25 cellular contexts compared by ENCODE assay signal in the genomic region with DNA sequence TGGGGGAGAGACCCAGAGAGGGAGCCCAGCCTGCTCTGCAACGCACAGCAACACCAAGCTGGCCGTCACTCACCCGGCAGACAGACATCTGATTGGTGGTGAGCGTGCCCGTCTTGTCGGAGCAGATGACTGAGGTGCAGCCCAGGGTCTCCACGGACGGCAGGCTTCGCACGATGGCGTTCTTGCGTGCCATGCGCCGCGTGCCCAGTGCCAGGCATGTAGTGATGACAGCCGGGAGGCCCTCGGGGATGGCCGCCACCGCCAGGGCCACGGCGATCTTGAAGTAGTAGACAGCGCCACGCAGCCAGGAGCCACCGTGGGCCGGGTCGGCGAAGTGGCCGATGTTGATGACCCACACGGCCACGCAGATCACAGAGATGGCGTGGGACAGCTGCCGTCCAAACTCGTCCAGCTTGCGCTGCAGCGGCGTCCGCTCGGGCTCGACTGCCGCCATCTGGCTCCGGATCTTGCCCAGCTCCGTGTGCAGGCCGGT. TPM values are rescaled to one million over a fixed set of nuclear protein-coding genes. Genes with fewer than 3 reads are reported as not detected.
DNase-seq lines count a peak whose midpoint lies in the region; ATAC-seq, FAIRE-seq and TF ChIP-seq lines count a peak whose summit lies in the region.
"Had no signal": no experiment of that assay in that cellular context is flagged by ENCODE, and none has a peak within 500 bp of the region (broad histone marks: within the 10 kb centered on the region; RNA-seq: fewer than 3 reads in every experiment).

No MANE protein-coding gene starts in this region.

- H3K23ac ChIP-seq in H1 (ENCODE audit: insufficient read length) (no peak overlapping the region), neuronal stem cell (ENCODE audit: low read depth, low read length, poor library complexity) (peak overlapping the region; percentile 37)

- H3K36me3 ChIP-seq in HepG2 (replicated peaks in 1 of 2; ENCODE audit: control insufficient read depth in 1 of 2, insufficient read depth in 2 of 2, low read length in 2 of 2) (no peaks in the 10 kb centered on the region), right lobe of liver (no peaks in the 10 kb centered on the region), H1 (ENCODE audit: control insufficient read depth in 2 of 4, insufficient read depth in 4 of 4, low read length in 3 of 4) (no peaks in the 10 kb centered on the region), neuronal stem cell (replicated peaks in 1 of 2; ENCODE audit: control insufficient read depth in 2 of 2, insufficient read depth in 2 of 2, low read length in 2 of 2) (no peaks in the 10 kb centered on the region), uterus (no peaks in the 10 kb centered on the region)
- H3K36me3 ChIP-seq: BE2C had no signal

- POLR2A ChIA-PET in HepG2 (lab: Yijun Ruan, JAX), result no interaction called here
- POLR2A ChIA-PET in H1 (lab: Charles Lee; ENCODE audit: partially characterized antibody), result interaction anchor here (0.9 to 1.4 kb wide), 3 partner anchors 9 to 27 kb away, joined by 3 to 5 read pairs (median 4); no protein-coding TSS in a partner anchor

- ATAC-seq in HepG2 (no peak), right lobe of liver (no peak)
- ATAC-seq: GM12878, HCT116 had no signal

- no peak overlapping the region for H3K56ac ChIP-seq in H1 (replicated peaks; ENCODE audit: insufficient read length, low read depth, low read length)

- CTCF ChIA-PET in HepG2 (lab: Yijun Ruan, JAX; ENCODE audit: low intra/inter-chr PET ratio, low total read pairs), result no interaction called here
- CTCF ChIA-PET in H1 (lab: Charles Lee; ENCODE audit: partially characterized antibody), result interaction anchor here (0.6 to 3.4 kb wide), 11 partner anchors 11 to 209 kb away, joined by 3 to 19 read pairs (median 6); partner anchors contain the start of gene ATP2A3

- H2BK5ac ChIP-seq in H1 (ENCODE audit: low read depth, low read length) (no peak overlapping the region), neuronal stem cell (ENCODE audit: low read length) (no peak overlapping the region)

- TF ChIP-seq POLR2A in HepG2 (IDR thresholded peaks at IDR 0.05; ENCODE audit: insufficient read depth in 1 of 2, low read depth in 2 of 2, low read length in 2 of 2) (no peak), right lobe of liver (IDR thresholded peaks at IDR 0.05) (no peak), H1 (IDR thresholded peaks at IDR 0.05; ENCODE audit: control extremely low read depth in 1 of 2, low read depth in 2 of 2, low read length in 2 of 2) (no peak), uterus (IDR thresholded peaks at IDR 0.05) (no peak)

- no peaks in the 10 kb centered on the region; the same call in 1 of the 2 replicates for H3K79me1 ChIP-seq in H1 (ENCODE audit: low read depth, low read length)
- H3K79me1 ChIP-seq in neuronal stem cell (ENCODE audit: low read depth, low read length), result no peaks in the 10 kb centered on the region

- no peak for FAIRE-seq in HepG2 (lab: Jason Lieb, UNC)
- FAIRE-seq in H1 (lab: Jason Lieb, UNC), result no peak
- FAIRE-seq: A549, D721Med, GM12878, GM19239 had no signal

- H4K5ac ChIP-seq in H1 (ENCODE audit: insufficient read length, low read depth, low read length), result no peak overlapping the region

- H2AK5ac ChIP-seq in H1 (ENCODE audit: low read depth, low read length) (no peak overlapping the region), neuronal stem cell (ENCODE audit: low read depth, low read length) (peak overlapping the region; percentile 81)

- H4K8ac ChIP-seq in H1 (ENCODE audit: extremely low read depth, insufficient read depth, low read length) (no peak overlapping the region), neuronal stem cell (ENCODE audit: low read depth, low read length) (no peak overlapping the region)

- TF ChIP-seq CTCF in HepG2 (CRISPR knock-in tag; IDR thresholded peaks at IDR 0.05), result no peak
- TF ChIP-seq CTCF in right lobe of liver (IDR thresholded peaks at IDR 0.05), result no peak
- TF ChIP-seq CTCF in H1 (IDR thresholded peaks at IDR 0.05; ENCODE audit: control extremely low read depth in 1 of 3, insufficient read depth in 1 of 3, low read depth in 1 of 3, low read length in 3 of 3), result no peak
- TF ChIP-seq CTCF in uterus (IDR thresholded peaks at IDR 0.05), result no peak

- no peak overlapping the region for H2BK20ac ChIP-seq in H1 (ENCODE audit: low read length)

- H2BK12ac ChIP-seq in H1 (ENCODE audit: low read depth, low read length) (peak overlapping the region; percentile 27; the same call in 1 of the 2 replicates), neuronal stem cell (ENCODE audit: low read length) (peak overlapping the region; percentile 75)

- H3K27me3 ChIP-seq in HepG2 (ENCODE audit: control insufficient read depth in 1 of 2, insufficient read depth in 2 of 2, low read length in 2 of 2), result peaks cover 3 to 25% of the 10 kb centered on the region in 2 experiments; a peak in 3 of 5 replicates
- H3K27me3 ChIP-seq in right lobe of liver, result no peaks in the 10 kb centered on the region
- peaks cover 0 to 5% (median 3%) of the 10 kb centered on the region in 4 experiments; a peak in 3 of 7 replicates for H3K27me3 ChIP-seq in H1 (replicated peaks in 1 of 4; ENCODE audit: control insufficient read depth in 3 of 4, extremely low read depth in 1 of 4, insufficient read depth in 3 of 4, low read length in 3 of 4)
- H3K27me3 ChIP-seq in neuronal stem cell (ENCODE audit: control insufficient read depth in 3 of 3, insufficient read depth in 3 of 3, low read depth in 1 of 3, low read length in 3 of 3), result peaks cover 0 to 31% (median 5%) of the 10 kb centered on the region in 3 experiments
- no peaks in the 10 kb centered on the region for H3K27me3 ChIP-seq in uterus
- H3K27me3 ChIP-seq: BE2C; BLaER1 treated with 17β-estradiol and CSF1 and Interleukin-3, amounts not matched to agents 10 nM and 100 nM had no signal

- no peak overlapping the region for H3K4ac ChIP-seq in H1 (replicated peaks; ENCODE audit: insufficient read length, low read depth, low read length)
- H3K4ac ChIP-seq in neuronal stem cell (ENCODE audit: low read length), result no peak overlapping the region

- H3K27ac ChIP-seq in HepG2 (ENCODE audit: extremely low read length, insufficient read depth, low read length) (no peak overlapping the region), right lobe of liver (no peak overlapping the region), H1 (ENCODE audit: low read depth, low read length) (no peak overlapping the region), neuronal stem cell (replicated peaks; ENCODE audit: low read length) (no peak overlapping the region), uterus (no peak overlapping the region)
- H3K27ac ChIP-seq: A549; BLaER1 treated with 17β-estradiol and CSF1 and Interleukin-3, amounts not matched to agents 10 nM and 100 nM; GM23248 had no signal

- intact Hi-C loops in HepG2 (cut with micrococcal nuclease; ENCODE audit: unreplicated experiment) (no loop called here), right lobe of liver (cut with DNase I) (no loop called here), uterus (cut with DNase I; ENCODE audit: low total_unique reads) (no loop called here)

- peaks cover 15% of the 10 kb centered on the region; the same call in 1 of the 2 replicates for H3K4me1 ChIP-seq in HepG2 (ENCODE audit: insufficient read depth, low read length)
- H3K4me1 ChIP-seq in right lobe of liver, result peaks cover 0 to 3% (median 0%) of the 10 kb centered on the region in 4 donors
- peaks cover 0 to 8% (median 1%) of the 10 kb centered on the region in 4 experiments; a peak in 2 of 7 replicates for H3K4me1 ChIP-seq in H1 (replicated peaks in 1 of 4; ENCODE audit: control insufficient read depth in 3 of 4, insufficient read depth in 4 of 4, low read length in 3 of 4)
- peaks cover 0 to 10% of the 10 kb centered on the region in 2 donors for H3K4me1 ChIP-seq in neuronal stem cell (ENCODE audit: control insufficient read depth in 2 of 2, insufficient read depth in 1 of 2, low read depth in 1 of 2, low read length in 2 of 2)
- no peaks in the 10 kb centered on the region for H3K4me1 ChIP-seq in uterus
- H3K4me1 ChIP-seq: A549, BE2C had no signal

- H2AFZ ChIP-seq in HepG2 (ENCODE audit: low read length) (no peak overlapping the region), H1 (ENCODE audit: low read length) (no peak overlapping the region), neuronal stem cell (ENCODE audit: low read length) (no peak overlapping the region)
- H2AFZ ChIP-seq: GM23248 had no signal

- H4K20me1 ChIP-seq in HepG2 (ENCODE audit: insufficient read depth, low read length) (no peaks in the 10 kb centered on the region), H1 (replicated peaks in 1 of 2; ENCODE audit: control insufficient read depth in 1 of 2, insufficient read depth in 2 of 2, low read length in 2 of 2) (no peaks in the 10 kb centered on the region)

- H3K14ac ChIP-seq in H1 (ENCODE audit: insufficient read length) (no peak overlapping the region), neuronal stem cell (ENCODE audit: low read length) (no peak overlapping the region)

- H3K4me2 ChIP-seq in HepG2 (ENCODE audit: low read depth, low read length) (no peak overlapping the region), H1 (ENCODE audit: insufficient read depth in 1 of 2, low read depth in 2 of 2, low read length in 2 of 2) (no peak overlapping the region), neuronal stem cell (ENCODE audit: insufficient read depth, low read length, poor library complexity, severe bottlenecking) (no peak overlapping the region)
- H3K4me2 ChIP-seq: A549; BLaER1 treated with 17β-estradiol and CSF1 and Interleukin-3, amounts not matched to agents 10 nM and 100 nM had no signal

- H3K18ac ChIP-seq in H1 (ENCODE audit: extremely low read depth, low read length) (no peak overlapping the region), neuronal stem cell (ENCODE audit: low read length) (peak overlapping the region; percentile 35)

- H3K9me3 ChIP-seq in HepG2 (ENCODE audit: low read length) (no peaks in the 10 kb centered on the region), right lobe of liver (no peaks in the 10 kb centered on the region), H1 (ENCODE audit: insufficient read depth in 2 of 2, low read depth in 1 of 2, low read length in 1 of 2) (no peaks in the 10 kb centered on the region), neuronal stem cell (replicated peaks in 1 of 2; ENCODE audit: control insufficient read depth in 2 of 2, insufficient read depth in 1 of 2, low read depth in 1 of 2, low read length in 2 of 2) (no peaks in the 10 kb centered on the region), uterus (no peaks in the 10 kb centered on the region)
- H3K9me3 ChIP-seq: A549, BE2C had no signal

- H2BK120ac ChIP-seq in H1 (replicated peaks; ENCODE audit: low read depth, low read length) (no peak overlapping the region), neuronal stem cell (ENCODE audit: low read depth, low read length) (no peak overlapping the region)

- no peak for DNase-seq in HepG2 (ENCODE audit: low spot score)
- no peak for DNase-seq in right lobe of liver
- DNase-seq in H1 (ENCODE audit: low read depth in 1 of 2, low spot score in 2 of 2), result no peak
- DNase-seq in neuronal stem cell (ENCODE audit: low spot score), result no peak
- DNase-seq in uterus, result no peak
- no peak for DNase-seq in NCI-H1417 (lab: John Stamatoyannopoulos, UW)
- no peak for DNase-seq in putamen (ENCODE audit: low spot score)
- DNase-seq: 8988T; ACHN; AML-193; BE2C; CD4-positive, alpha-beta T cell; CD8-positive, alpha-beta memory T cell; DMS79; EL; GDM1; GM23248; H9 had no signal

- TF ChIP-seq EP300 in HepG2 (IDR thresholded peaks at IDR 0.05; ENCODE audit: low read depth in 2 of 2, low read length in 2 of 2) (no peak), HepG2 (CRISPR knock-in tag; IDR thresholded peaks at IDR 0.05; ENCODE audit: borderline replicate concordance) (no peak), H1 (IDR thresholded peaks at IDR 0.05; ENCODE audit: borderline replicate concordance in 1 of 2, low read depth in 2 of 2, low read length in 2 of 2) (no peak)

- H4K91ac ChIP-seq in H1 (replicated peaks; ENCODE audit: insufficient read length, low read length) (no peak overlapping the region), neuronal stem cell (ENCODE audit: low read depth, low read length, poor library complexity) (peak overlapping the region; percentile 65)

- no peak overlapping the region for H2BK15ac ChIP-seq in H1 (ENCODE audit: low read length)
- H2BK15ac ChIP-seq in neuronal stem cell (ENCODE audit: low read length), result no peak overlapping the region

- H3K23me2 ChIP-seq in H1 (ENCODE audit: low read depth, low read length), result peaks cover 6% of the 10 kb centered on the region; the same call in 1 of the 2 replicates

- H3K79me2 ChIP-seq in HepG2 (ENCODE audit: insufficient read depth, low read length) (no peaks in the 10 kb centered on the region), H1 (ENCODE audit: control insufficient read depth in 1 of 2, insufficient read depth in 2 of 2, low read length in 2 of 2) (no peaks in the 10 kb centered on the region)

- WGBS in HepG2 (ENCODE audit: low lambda C conversion rate), result 84% methylated on average over 15 of the region's 43 CpGs
- 95% methylated on average over 4 of the region's 43 CpGs for WGBS in right lobe of liver (ENCODE audit: insufficient coverage, low coverage, low lambda C conversion rate, missing lambda C conversion rate)
- 95% methylated on average over 43 of the region's 43 CpGs; no CpG with 5 or more reads in 1 of the 2 experiments for WGBS in H1 (ENCODE audit: extremely low coverage in 1 of 2, insufficient coverage in 1 of 2, insufficient read length in 1 of 2, insufficient replicate concordance in 2 of 2, low coverage in 1 of 2, low lambda C conversion rate in 2 of 2, missing lambda C conversion rate in 1 of 2), 2 experiments
- WGBS in neuronal stem cell (ENCODE audit: extremely low coverage in 2 of 2, insufficient read length in 2 of 2, insufficient replicate concordance in 1 of 2), 2 donors, result no CpG with 5 or more reads among the region's 43 CpGs

- TF ChIP-seq RAD21 in HepG2 (CRISPR knock-in tag; IDR thresholded peaks at IDR 0.05), result no peak
- TF ChIP-seq RAD21 in H1 (IDR thresholded peaks at IDR 0.05 in 1 of 2, conservative IDR thresholded peaks at IDR 0.05 in 1 of 2; ENCODE audit: low read depth in 2 of 2, low read length in 2 of 2), result no peak

- no TSS peak for BruUV-seq in HepG2 (replicated peaks; lab: Mats Ljungman, UMichigan)

- in situ Hi-C loops in HepG2 (cut with HindIII; ENCODE audit: extremely low pct_ligation_motif_present, low pct_unique_long_range_greater_than_20kb), result no loop called here

- H3K4me3 ChIP-seq in HepG2 (replicated peaks in 1 of 3; ENCODE audit: insufficient read depth in 1 of 3, low read depth in 2 of 3, low read length in 3 of 3), result no peak overlapping the region
- no peak overlapping the region for H3K4me3 ChIP-seq in right lobe of liver
- no peak overlapping the region for H3K4me3 ChIP-seq in H1 (ENCODE audit: extremely low read depth in 1 of 4, insufficient read depth in 2 of 4, low read depth in 3 of 4, low read length in 4 of 4)
- no peak overlapping the region for H3K4me3 ChIP-seq in neuronal stem cell (ENCODE audit: low read length in 2 of 2)
- no peak overlapping the region for H3K4me3 ChIP-seq in uterus
- H3K4me3 ChIP-seq: A549; BLaER1 treated with 17β-estradiol and CSF1 and Interleukin-3, amounts not matched to agents 10 nM and 100 nM; GM12878; GM23248 had no signal

- H3K9ac ChIP-seq in HepG2 (ENCODE audit: insufficient read depth, low read depth, low read length), result no peak overlapping the region
- no peak overlapping the region for H3K9ac ChIP-seq in H1 (replicated peaks in 1 of 4; ENCODE audit: extremely low read depth in 1 of 4, low read depth in 3 of 4, low read length in 3 of 4)
- no peak overlapping the region for H3K9ac ChIP-seq in neuronal stem cell (ENCODE audit: low read depth, low read length, poor library complexity)
- H3K9ac ChIP-seq: BLaER1 treated with 17β-estradiol and CSF1 and Interleukin-3, amounts not matched to agents 10 nM and 100 nM; GM23248 had no signal

RNA-seq across cellular contexts. Expression of gene ATP2A3, which starts 16.9 kb away (rescaled TPM):
- total RNA-seq in HepG2 (2016; rRNA removed; fragmentation: Illumina TruSeq; extraction: Trizol) (not detected in 2 replicates), right lobe of liver (1 to 10 TPM; 1.5 to 4.3 (median 2.3) TPM), uterus (10 to 100 TPM in 3 of 4 donors, 1 to 10 TPM in 1; 5.7 to 33.6 (median 17.5) TPM)
- not detected in 2 replicates for total RNA-seq in HepG2 (2016; cell fraction: cytosol; rRNA removed; fragmentation: Illumina TruSeq; extraction: Trizol; ENCODE audit: low read depth)
- total RNA-seq in HepG2 (2016; cell fraction: insoluble cytoplasmic fraction; rRNA removed; fragmentation: Illumina TruSeq; extraction: Trizol), result not detected in 2 replicates
- total RNA-seq in HepG2 (2016; cell fraction: membrane; rRNA removed; fragmentation: Illumina TruSeq; extraction: Trizol), result not detected in 2 replicates
- not detected in 2 replicates for total RNA-seq in HepG2 (2016; cell fraction: nucleus; rRNA removed; fragmentation: Illumina TruSeq; extraction: Trizol)
- polyA plus RNA-seq in HepG2 (2011; rRNA removed) (0.07 and 0.10 TPM in 2 replicates), H1 (2011; rRNA removed) (18.4 and 28.7 TPM in 2 replicates)
- polyA plus RNA-seq in HepG2 (2011; cell fraction: cytosol; rRNA removed), result 0.03 and 0.14 TPM in 2 replicates
- 0.16 and 0.40 TPM in 2 replicates for polyA plus RNA-seq in HepG2 (2011; cell fraction: nucleus; rRNA removed)
- polyA plus RNA-seq in HepG2 (2012), result 0.15 and 0.25 TPM in 2 replicates
- polyA plus RNA-seq in HepG2 (2016; cell fraction: cytosol; fragmentation: Illumina TruSeq; extraction: Trizol; ENCODE audit: low read depth), result not detected in 2 replicates
- polyA plus RNA-seq in HepG2 (2016; cell fraction: insoluble cytoplasmic fraction; fragmentation: Illumina TruSeq; extraction: Trizol; ENCODE audit: low read depth), result not detected in 2 replicates
- not detected in 2 replicates for polyA plus RNA-seq in HepG2 (2016; cell fraction: membrane; fragmentation: Illumina TruSeq; extraction: Trizol; ENCODE audit: low read depth)
- not detected in 2 replicates for polyA plus RNA-seq in HepG2 (2016; cell fraction: nucleus; fragmentation: Illumina TruSeq; extraction: Trizol; ENCODE audit: insufficient read depth, low read depth)
- polyA minus RNA-seq in HepG2 (2011; rRNA and poly(A)+ RNA removed; ENCODE audit: low replicate concordance), result 0.52 and 1.2 TPM in 2 replicates
- not detected in 2 replicates for polyA minus RNA-seq in HepG2 (2011; cell fraction: cytosol; rRNA and poly(A)+ RNA removed)
- 0.13 TPM in 1 of 2 replicates, not detected in the other for polyA minus RNA-seq in HepG2 (2011; cell fraction: nucleus; rRNA and poly(A)+ RNA removed)
- 32.0 and 32.5 TPM in 2 replicates for total RNA-seq in H1 (2021; fragmentation: NEBNext Ultra II Directional; extraction: Animal tissue kit (Norgen Biotek cat#: 25700))
- polyA plus RNA-seq in H1 (2011; cell fraction: cytosol; rRNA removed), result 17.3 TPM
- polyA plus RNA-seq in H1 (2011; cell fraction: nucleus; rRNA removed), result 53.0 TPM
- 15.4 to 27.6 TPM (median 23.1 TPM) in 4 replicates for polyA plus RNA-seq in H1 (2012, experiment 1 of 2)
- polyA plus RNA-seq in H1 (2012, experiment 2 of 2), result 16.2 TPM
- polyA plus RNA-seq in H1 (2013, experiment 1 of 2), result 40.2 TPM
- polyA plus RNA-seq in H1 (2013, experiment 2 of 2), result 37.1 TPM
- 12.7 and 14.2 TPM in 2 replicates for polyA minus RNA-seq in H1 (2011; rRNA and poly(A)+ RNA removed)
- polyA minus RNA-seq in H1 (2011; cell fraction: cytosol; rRNA and poly(A)+ RNA removed), result 13.9 TPM
- polyA minus RNA-seq in H1 (2011; cell fraction: nucleus; rRNA and poly(A)+ RNA removed), result 22.1 TPM
- 1.7 TPM for polyA plus RNA-seq in neuronal stem cell (2013, experiment 1 of 2)
- 2.6 TPM for polyA plus RNA-seq in neuronal stem cell (2013, experiment 2 of 2)

RNA-seq across cellular contexts. Expression of gene P2RX1, which starts 31.1 kb away (rescaled TPM):
- total RNA-seq in HepG2 (2016; rRNA removed; fragmentation: Illumina TruSeq; extraction: Trizol), result 0.04 TPM in 1 of 2 replicates, not detected in the other
- not detected in 2 replicates for total RNA-seq in HepG2 (2016; cell fraction: cytosol; rRNA removed; fragmentation: Illumina TruSeq; extraction: Trizol; ENCODE audit: low read depth)
- total RNA-seq in HepG2 (2016; cell fraction: insoluble cytoplasmic fraction; rRNA removed; fragmentation: Illumina TruSeq; extraction: Trizol), result 0.04 TPM in 1 of 2 replicates, not detected in the other
- not detected in 2 replicates for total RNA-seq in HepG2 (2016; cell fraction: membrane; rRNA removed; fragmentation: Illumina TruSeq; extraction: Trizol)
- 0.12 TPM in 1 of 2 replicates, not detected in the other for total RNA-seq in HepG2 (2016; cell fraction: nucleus; rRNA removed; fragmentation: Illumina TruSeq; extraction: Trizol)
- 0.50 and 0.84 TPM in 2 replicates for polyA plus RNA-seq in HepG2 (2011; rRNA removed)
- polyA plus RNA-seq in HepG2 (2011; cell fraction: cytosol; rRNA removed), result 0.12 and 0.33 TPM in 2 replicates
- 2.2 and 2.3 TPM in 2 replicates for polyA plus RNA-seq in HepG2 (2011; cell fraction: nucleus; rRNA removed)
- 0.20 and 0.44 TPM in 2 replicates for polyA plus RNA-seq in HepG2 (2012)
- polyA plus RNA-seq in HepG2 (2016; cell fraction: cytosol; fragmentation: Illumina TruSeq; extraction: Trizol; ENCODE audit: low read depth), result not detected in 2 replicates
- polyA plus RNA-seq in HepG2 (2016; cell fraction: insoluble cytoplasmic fraction; fragmentation: Illumina TruSeq; extraction: Trizol; ENCODE audit: low read depth), result not detected in 2 replicates
- not detected in 2 replicates for polyA plus RNA-seq in HepG2 (2016; cell fraction: membrane; fragmentation: Illumina TruSeq; extraction: Trizol; ENCODE audit: low read depth)
- 0.15 TPM in 1 of 2 replicates, not detected in the other for polyA plus RNA-seq in HepG2 (2016; cell fraction: nucleus; fragmentation: Illumina TruSeq; extraction: Trizol; ENCODE audit: insufficient read depth, low read depth)
- polyA minus RNA-seq in HepG2 (2011; rRNA and poly(A)+ RNA removed; ENCODE audit: low replicate concordance), result 0.19 and 0.34 TPM in 2 replicates
- polyA minus RNA-seq in HepG2 (2011; cell fraction: cytosol; rRNA and poly(A)+ RNA removed), result 0.18 TPM in 1 of 2 replicates, not detected in the other
- polyA minus RNA-seq in HepG2 (2011; cell fraction: nucleus; rRNA and poly(A)+ RNA removed), result 0.39 and 0.62 TPM in 2 replicates
- under 1 TPM in 5 of 6 experiments, not detected in 1; 0.50 to 0.78 (median 0.58) TPM for total RNA-seq in right lobe of liver
- 0.19 and 0.45 TPM in 2 replicates for total RNA-seq in H1 (2021; fragmentation: NEBNext Ultra II Directional; extraction: Animal tissue kit (Norgen Biotek cat#: 25700))
- 1.1 and 1.6 TPM in 2 replicates for polyA plus RNA-seq in H1 (2011; rRNA removed)
- polyA plus RNA-seq in H1 (2011; cell fraction: cytosol; rRNA removed), result 1.2 TPM
- polyA plus RNA-seq in H1 (2011; cell fraction: nucleus; rRNA removed), result 4.8 TPM
- 0.48 to 1.1 TPM (median 0.83 TPM) in 4 replicates for polyA plus RNA-seq in H1 (2012, experiment 1 of 2)
- polyA plus RNA-seq in H1 (2012, experiment 2 of 2), result 0.29 TPM
- polyA plus RNA-seq in H1 (2013, experiment 1 of 2), result 0.83 TPM
- 0.64 TPM for polyA plus RNA-seq in H1 (2013, experiment 2 of 2)
- 0.51 and 1.0 TPM in 2 replicates for polyA minus RNA-seq in H1 (2011; rRNA and poly(A)+ RNA removed)
- polyA minus RNA-seq in H1 (2011; cell fraction: cytosol; rRNA and poly(A)+ RNA removed), result 0.66 TPM
- 1.1 TPM for polyA minus RNA-seq in H1 (2011; cell fraction: nucleus; rRNA and poly(A)+ RNA removed)
- not detected for polyA plus RNA-seq in neuronal stem cell (2013, experiment 1 of 2)
- not detected for polyA plus RNA-seq in neuronal stem cell (2013, experiment 2 of 2)
- 10 to 100 TPM in 2 of 4 donors, 1 to 10 TPM in 2; 1.2 to 18.8 (median 9.9) TPM for total RNA-seq in uterus
- total RNA-seq: GM23248, H4, H9 had no signal
- polyA plus RNA-seq: CD8-positive, alpha-beta memory T cell; GM23248 had no signal

RNA-seq across cellular contexts. Expression of gene CAMKK1, which starts 54.5 kb away (rescaled TPM):
- total RNA-seq in HepG2 (2016; rRNA removed; fragmentation: Illumina TruSeq; extraction: Trizol) (0.83 and 1.5 TPM in 2 replicates), right lobe of liver (1 to 10 TPM in 2 of 6 experiments, under 1 TPM in 4; 0.35 to 1.1 (median 0.47) TPM), uterus (10 to 100 TPM in 1 of 4 donors, 1 to 10 TPM in 3; 2.6 to 37.6 (median 6.4) TPM)
- 0.09 and 0.20 TPM in 2 replicates for total RNA-seq in HepG2 (2016; cell fraction: cytosol; rRNA removed; fragmentation: Illumina TruSeq; extraction: Trizol; ENCODE audit: low read depth)
- 0.85 and 1.3 TPM in 2 replicates for total RNA-seq in HepG2 (2016; cell fraction: insoluble cytoplasmic fraction; rRNA removed; fragmentation: Illumina TruSeq; extraction: Trizol)
- total RNA-seq in HepG2 (2016; cell fraction: membrane; rRNA removed; fragmentation: Illumina TruSeq; extraction: Trizol), result 0.62 and 0.65 TPM in 2 replicates
- total RNA-seq in HepG2 (2016; cell fraction: nucleus; rRNA removed; fragmentation: Illumina TruSeq; extraction: Trizol), result 1.3 and 1.8 TPM in 2 replicates
- polyA plus RNA-seq in HepG2 (2011; rRNA removed) (1.6 and 2.1 TPM in 2 replicates), H1 (2011; rRNA removed) (7.1 and 10.4 TPM in 2 replicates)
- 1.1 TPM in 2 replicates for polyA plus RNA-seq in HepG2 (2011; cell fraction: cytosol; rRNA removed)
- 6.4 and 7.0 TPM in 2 replicates for polyA plus RNA-seq in HepG2 (2011; cell fraction: nucleus; rRNA removed)
- polyA plus RNA-seq in HepG2 (2012), result 1.1 and 1.4 TPM in 2 replicates
- polyA plus RNA-seq in HepG2 (2016; cell fraction: cytosol; fragmentation: Illumina TruSeq; extraction: Trizol; ENCODE audit: low read depth), result 0.11 and 0.17 TPM in 2 replicates
- polyA plus RNA-seq in HepG2 (2016; cell fraction: insoluble cytoplasmic fraction; fragmentation: Illumina TruSeq; extraction: Trizol; ENCODE audit: low read depth), result 0.91 and 0.97 TPM in 2 replicates
- polyA plus RNA-seq in HepG2 (2016; cell fraction: membrane; fragmentation: Illumina TruSeq; extraction: Trizol; ENCODE audit: low read depth), result 0.35 and 0.49 TPM in 2 replicates
- polyA plus RNA-seq in HepG2 (2016; cell fraction: nucleus; fragmentation: Illumina TruSeq; extraction: Trizol; ENCODE audit: insufficient read depth, low read depth), result 3.4 and 4.1 TPM in 2 replicates
- polyA minus RNA-seq in HepG2 (2011; rRNA and poly(A)+ RNA removed; ENCODE audit: low replicate concordance), result 2.5 and 40.0 TPM in 2 replicates
- polyA minus RNA-seq in HepG2 (2011; cell fraction: cytosol; rRNA and poly(A)+ RNA removed), result 0.20 and 0.62 TPM in 2 replicates
- polyA minus RNA-seq in HepG2 (2011; cell fraction: nucleus; rRNA and poly(A)+ RNA removed), result 1.5 and 2.2 TPM in 2 replicates
- 7.6 and 8.5 TPM in 2 replicates for total RNA-seq in H1 (2021; fragmentation: NEBNext Ultra II Directional; extraction: Animal tissue kit (Norgen Biotek cat#: 25700))
- polyA plus RNA-seq in H1 (2011; cell fraction: cytosol; rRNA removed), result 10.4 TPM
- 19.7 TPM for polyA plus RNA-seq in H1 (2011; cell fraction: nucleus; rRNA removed)
- 7.4 to 9.0 TPM (median 8.4 TPM) in 4 replicates for polyA plus RNA-seq in H1 (2012, experiment 1 of 2)
- polyA plus RNA-seq in H1 (2012, experiment 2 of 2), result 5.3 TPM
- polyA plus RNA-seq in H1 (2013, experiment 1 of 2), result 5.0 TPM
- polyA plus RNA-seq in H1 (2013, experiment 2 of 2), result 4.8 TPM
- 7.3 and 9.5 TPM in 2 replicates for polyA minus RNA-seq in H1 (2011; rRNA and poly(A)+ RNA removed)
- 5.0 TPM for polyA minus RNA-seq in H1 (2011; cell fraction: cytosol; rRNA and poly(A)+ RNA removed)
- polyA minus RNA-seq in H1 (2011; cell fraction: nucleus; rRNA and poly(A)+ RNA removed), result 7.9 TPM
- 4.8 TPM for polyA plus RNA-seq in neuronal stem cell (2013, experiment 1 of 2)
- 5.0 TPM for polyA plus RNA-seq in neuronal stem cell (2013, experiment 2 of 2)
